Comparison of ENCODE assay signal across 21 cellular contexts in genomic region chr19:10550336-10550735, GRCh38. TPM values are rescaled to one million over a fixed set of nuclear protein-coding genes. Genes with fewer than 3 reads are reported as not detected.
"Had no signal": no experiment of that assay in that cellular context is flagged by ENCODE, and none has a peak within 500 bp of the region (broad histone marks: within the 10 kb centered on the region; RNA-seq: fewer than 3 reads in every experiment).

No MANE protein-coding gene starts in this region.

- H3K4me1 Mint-ChIP-seq: nephron had no signal

- H3K36me3 Mint-ChIP-seq: activated naive CD8-positive, alpha-beta T cell; type B pancreatic cell had no signal

- H3K27me3 Mint-ChIP-seq: activated naive CD8-positive, alpha-beta T cell; type B pancreatic cell had no signal

- H3K4me3 Mint-ChIP-seq: activated naive CD8-positive, alpha-beta T cell; nephron; type B pancreatic cell had no signal

- DNase-seq: activated CD4-positive, alpha-beta T cell treated with anti-CD3 and anti-CD28 coated beads for 4 hours; activated effector memory CD4-positive, alpha-beta T cell treated with Interleukin-2 at 50 U/mL for 16 hours; brain microvascular endothelial cell; cortex of kidney; effector CD4-positive, alpha-beta T cell; foreskin keratinocyte; glutamatergic neuron; mesenchymal stem cell; nucleus accumbens; stimulated activated CD4-positive, alpha-beta T cell treated with anti-CD3 and anti-CD28 coated beads, Interleukin-15, amount 100 ng/mL, for 24 hours; stimulated activated CD4-positive, alpha-beta T cell treated with anti-CD3 and anti-CD28 coated beads, Interleukin-4, amount 100 ng/mL, for 1 hour; stimulated activated naive CD8-positive, alpha-beta T cell treated with anti-CD3 and anti-CD28 coated beads, Interleukin-15, Interleukin-2, amounts not matched to agents 100 U/mL and 50 U/mL, for 24 hours had no signal

- H3K27ac Mint-ChIP-seq: nephron, type B pancreatic cell had no signal

- ATAC-seq: foreskin keratinocyte; right cardiac atrium; stimulated activated naive CD8-positive, alpha-beta T cell treated with anti-CD3 and anti-CD28 coated beads, Interleukin-15, Interleukin-2, amounts not matched to agents 100 U/mL and 50 U/mL, for 24 hours had no signal

- H3K4me3 ChIP-seq: skin epidermis, suprapubic skin had no signal

- H3K27ac ChIP-seq: brain microvascular endothelial cell, foreskin keratinocyte, suprapubic skin had no signal

- H3K27me3 ChIP-seq: brain microvascular endothelial cell, foreskin keratinocyte, suprapubic skin had no signal

- H3K9me3 Mint-ChIP-seq: nephron, type B pancreatic cell had no signal

- H3K9me3 ChIP-seq: suprapubic skin had no signal

RNA-seq across cellular contexts. Expression of gene S1PR5, which starts 33.1 kb away (rescaled TPM):
- total RNA-seq: posterior vena cava; T-helper 1 cell treated with Interleukin-12 subunit alpha and Interleukin-12 subunit beta and Interleukin-4 antibody, amounts not matched to agents 30 ng/mL and 1 ng/mL, for 36 hours had no signal

RNA-seq across cellular contexts. Expression of gene AP1M2, which starts 36.8 kb away (rescaled TPM):
- total RNA-seq: activated CD8-positive, alpha-beta memory T cell treated with anti-CD3 and anti-CD28 coated beads for 36 hours; posterior vena cava; right cardiac atrium; T-helper 1 cell treated with Interleukin-12 subunit alpha and Interleukin-12 subunit beta and Interleukin-4 antibody, amounts not matched to agents 30 ng/mL and 1 ng/mL, for 36 hours had no signal
